8 cellular contexts compared by ENCODE assay signal in genomic region chr2:201070966-201071304, GRCh38. TPM values are rescaled to one million over a fixed set of nuclear protein-coding genes. Genes with fewer than 3 reads are reported as not detected.
DNase-seq lines count a peak whose midpoint lies in the region; TF ChIP-seq lines count a peak whose summit lies in the region.

No MANE protein-coding gene starts in this region.

- H3K27me3 ChIP-seq in mammary epithelial cell (ENCODE audit: insufficient read depth, low read length): no peaks in the 10 kb centered on the region
- H3K27me3 ChIP-seq in mesenchymal stem cell (ENCODE audit: control insufficient read depth in 1 of 2, insufficient read depth in 1 of 2, low read length in 2 of 2): no peaks in the 10 kb centered on the region
- no peaks in the 10 kb centered on the region for H3K27me3 ChIP-seq in vagina

- H3K4me2 ChIP-seq in mammary epithelial cell (ENCODE audit: insufficient read depth, low read depth, low read length) (peak overlapping the region; percentile 77), mesenchymal stem cell (ENCODE audit: low read length, poor library complexity, severe bottlenecking) (peak overlapping the region; percentile 94)

- in situ Hi-C loops in mammary epithelial cell (cut with MboI; ENCODE audit: low sequenced_read_pairs in 2 of 2): loop anchor here in 1 of 2 donors (10.0 kb wide), 1 partner anchor 84 kb away; no protein-coding TSS in a partner anchor

- H2BK12ac ChIP-seq in mesenchymal stem cell (ENCODE audit: low read length in 2 of 2): no peak overlapping the region

- no peak for TF ChIP-seq POLR2A in vagina (IDR thresholded peaks at IDR 0.05)

- H3K36me3 ChIP-seq in mammary epithelial cell (ENCODE audit: insufficient read depth, low read length) (no peaks in the 10 kb centered on the region), mesenchymal stem cell (ENCODE audit: control insufficient read depth in 1 of 2, insufficient read depth in 2 of 2, low read depth in 1 of 2, low read length in 2 of 2) (no peaks in the 10 kb centered on the region), vagina (no peaks in the 10 kb centered on the region)

- intact Hi-C loops in mammary epithelial cell (cut with micrococcal nuclease): loop anchor here (1.0 kb wide), 6 partner anchors 45 to 182 kb away; partner anchors contain the start of genes CFLAR, NIF3L1, ORC2 and PPIL3
- intact Hi-C loops in vagina (cut with DNase I): loop anchor here (5.0 to 10.0 kb wide), 2 partner anchors 106 to 169 kb away; partner anchors contain the start of gene ORC2

- H3K18ac ChIP-seq in mesenchymal stem cell (ENCODE audit: low read depth in 1 of 2, low read length in 2 of 2): peak overlapping the region in 1 of 2 experiments; percentile 59

- H2AFZ ChIP-seq in mammary epithelial cell (ENCODE audit: low read depth, low read length): peak overlapping the region; percentile 91
- H2AFZ ChIP-seq in mesenchymal stem cell (ENCODE audit: low read depth, low read length): no peak overlapping the region

- H2BK5ac ChIP-seq in mesenchymal stem cell (ENCODE audit: low read depth, low read length, poor library complexity, severe bottlenecking): no peak overlapping the region

- H3K14ac ChIP-seq in mesenchymal stem cell (ENCODE audit: low read length in 2 of 2): no peak overlapping the region

- H4K8ac ChIP-seq in mesenchymal stem cell (ENCODE audit: low read length): no peak overlapping the region

- peaks cover 2% of the 10 kb centered on the region for H3K79me1 ChIP-seq in mesenchymal stem cell (replicated peaks; ENCODE audit: low read length, poor library complexity, severe bottlenecking)

- H3K4ac ChIP-seq in mesenchymal stem cell (ENCODE audit: low read depth in 1 of 2, low read length in 2 of 2): no peak overlapping the region

- no peak overlapping the region for H3K23ac ChIP-seq in mesenchymal stem cell (ENCODE audit: low read length in 2 of 2)

- dilution Hi-C loops in mammary epithelial cell (cut with HindIII; ENCODE audit: low sequenced_read_pairs): no loop called here

- peak overlapping the region; percentile 93 for H3K27ac ChIP-seq in mammary epithelial cell (ENCODE audit: insufficient read depth, low read depth, low read length)
- H3K27ac ChIP-seq in mesenchymal stem cell (ENCODE audit: low read length, poor library complexity, severe bottlenecking): no peak overlapping the region
- H3K27ac ChIP-seq in vagina: peak overlapping the region; percentile 90

- no peak overlapping the region for H2BK15ac ChIP-seq in mesenchymal stem cell (ENCODE audit: low read depth, poor library complexity, severe bottlenecking)

- no peaks in the 10 kb centered on the region for H4K20me1 ChIP-seq in mammary epithelial cell (ENCODE audit: insufficient read depth, low read length)

- H3K4me3 ChIP-seq in mammary epithelial cell (replicated peaks in 1 of 3; ENCODE audit: insufficient read depth in 1 of 3, low read depth in 2 of 3, low read length in 3 of 3) (peak overlapping the region; percentile 84 to 90 (median 87)), mesenchymal stem cell (ENCODE audit: insufficient read depth in 1 of 2, low read depth in 1 of 2, low read length in 2 of 2) (peak overlapping the region; percentile 91 to 94), vagina (peak overlapping the region; percentile 83 to 94)

- BruUV-seq in mammary epithelial cell (replicated peaks; lab: Mats Ljungman, UMichigan): no TSS peak

- H2AK5ac ChIP-seq in mesenchymal stem cell (ENCODE audit: low read length, severe bottlenecking): no peak overlapping the region

- H2BK120ac ChIP-seq in mesenchymal stem cell (ENCODE audit: low read depth, low read length): no peak overlapping the region

- no peak for TF ChIP-seq CTCF in mammary epithelial cell (conservative IDR thresholded peaks at IDR 0.05 in 1 of 2, IDR thresholded peaks at IDR 0.05 in 1 of 2; ENCODE audit: extremely low read depth in 1 of 2, insufficient read depth in 1 of 2, low read depth in 1 of 2, low read length in 2 of 2)
- no peak for TF ChIP-seq CTCF in vagina (IDR thresholded peaks at IDR 0.05)

- CTCF ChIA-PET in mammary epithelial cell (lab: Charles Lee; ENCODE audit: low non-redundant PET): no interaction called here

- no peak overlapping the region for H4K91ac ChIP-seq in mesenchymal stem cell (ENCODE audit: low read length)

- WGBS in mammary epithelial cell (ENCODE audit: low coverage, missing lambda C conversion rate): 2% methylated on average over 5 of the region's 6 CpGs
- 7% methylated on average over 6 of the region's 6 CpGs for WGBS in mesenchymal stem cell

- peak in 2 of 3 experiments; percentile 30 to 57 for DNase-seq in NCI-H1417 (lab: John Stamatoyannopoulos, UW)
- no peak for DNase-seq in NCI-H1417 treated with DMSO at 0.1 percent for 48 hours (lab: John Stamatoyannopoulos, UW)
- DNase-seq in NCI-H2029 treated with DMSO at 0.1 percent for 48 hours (lab: John Stamatoyannopoulos, UW): peak; percentile 5
- DNase-seq in mammary epithelial cell: peak; percentile 26
- DNase-seq in mesenchymal stem cell: peak; percentile 42
- DNase-seq in vagina (ENCODE audit: extremely low spot score in 2 of 2): no peak
- DNase-seq in medulla oblongata (ENCODE audit: extremely low spot score): no peak
- no peak for DNase-seq in NCI-H2171 (lab: John Stamatoyannopoulos, UW)

- peak overlapping the region; percentile 96 for H3K9ac ChIP-seq in mammary epithelial cell (ENCODE audit: insufficient read depth, low read length)
- peak overlapping the region; percentile 94 for H3K9ac ChIP-seq in mesenchymal stem cell (ENCODE audit: low read length)

- H3K9me3 ChIP-seq in mammary epithelial cell (replicated peaks; ENCODE audit: insufficient read depth, low read length) (no peaks in the 10 kb centered on the region), mesenchymal stem cell (ENCODE audit: control insufficient read depth, low read length) (no peaks in the 10 kb centered on the region), vagina (no peaks in the 10 kb centered on the region)

- peaks cover 84% of the 10 kb centered on the region for H3K79me2 ChIP-seq in mammary epithelial cell (ENCODE audit: insufficient read depth, low read length)

- H3K4me1 ChIP-seq in mammary epithelial cell (ENCODE audit: insufficient read depth, low read length): peaks cover 12% of the 10 kb centered on the region
- H3K4me1 ChIP-seq in mesenchymal stem cell (ENCODE audit: control insufficient read depth, insufficient read depth, low read depth, low read length): peaks cover 3% of the 10 kb centered on the region
- peaks cover 44% of the 10 kb centered on the region for H3K4me1 ChIP-seq in vagina

RNA-seq across cellular contexts. Expression of gene HYCC2, which starts 0.5 kb away (rescaled TPM):
- total RNA-seq in mammary epithelial cell: 10 to 100 TPM; 15.0 to 15.2 TPM
- polyA plus RNA-seq in mammary epithelial cell: 3.3 TPM
- polyA minus RNA-seq in mammary epithelial cell: 17.1 TPM
- polyA plus RNA-seq in mesenchymal stem cell (2013, experiment 1 of 2): 4.5 TPM
- 4.3 TPM for polyA plus RNA-seq in mesenchymal stem cell (2013, experiment 2 of 2)
- 14.7 TPM for total RNA-seq in vagina

RNA-seq across cellular contexts. Expression of gene NDUFB3, which starts 0.9 kb away (rescaled TPM):
- total RNA-seq in mammary epithelial cell (10 to 100 TPM; 23.7 to 84.9 TPM), vagina (38.8 TPM)
- polyA plus RNA-seq in mammary epithelial cell: 69.3 TPM
- polyA minus RNA-seq in mammary epithelial cell: 17.2 TPM
- polyA plus RNA-seq in mesenchymal stem cell (2013, experiment 1 of 2): 145 TPM
- 144 TPM for polyA plus RNA-seq in mesenchymal stem cell (2013, experiment 2 of 2)

RNA-seq across cellular contexts. Expression of gene CFLAR, which starts 45.0 kb away (rescaled TPM):
- total RNA-seq in mammary epithelial cell (100 to 1,000 TPM in 1 of 2 donors, 10 to 100 TPM in 1; 77.3 to 114 TPM), vagina (144 TPM)
- 20.6 TPM for polyA plus RNA-seq in mammary epithelial cell
- 64.2 TPM for polyA minus RNA-seq in mammary epithelial cell
- 25.5 TPM for polyA plus RNA-seq in mesenchymal stem cell (2013, experiment 1 of 2)
- polyA plus RNA-seq in mesenchymal stem cell (2013, experiment 2 of 2): 25.2 TPM

Comparison
In these comparisons a context has a peak if more than half of its experiments do, and no peak if none do; other contexts are left out.
1. DNase-seq: peak in NCI-H1417 (2 of 3), NCI-H2029 treated with DMSO at 0.1 percent for 48 hours (single experiment), mammary epithelial cell (single experiment) and mesenchymal stem cell (single experiment); none in NCI-H1417 treated with DMSO at 0.1 percent for 48 hours (single experiment), vagina (0 of 2), medulla oblongata (single experiment) and NCI-H2171 (single experiment).
2. Peak in every context shown above with its lines, with median percentiles within 50 percentile points of each other: H3K4me3 ChIP-seq.